Comparison of ENCODE assay signal across 13 cellular contexts in genomic region chr7:98079891-98080653, GRCh38.
DNase-seq lines count a peak whose midpoint lies in the region; ATAC-seq lines count a peak whose summit lies in the region.
"Had no signal": no experiment of that assay in that cellular context is flagged by ENCODE, and none has a peak within 500 bp of the region (broad histone marks: within the 10 kb centered on the region; RNA-seq: fewer than 3 reads in every experiment).

No MANE protein-coding gene starts in this region.

- DNase-seq in NCI-H1105 treated with DMSO at 0.1 percent for 48 hours (lab: John Stamatoyannopoulos, UW) (peak; percentile 10), NCI-H1105 (lab: John Stamatoyannopoulos, UW) (no peak), NCI-H774 (lab: John Stamatoyannopoulos, UW) (peak; percentile 20), inferior parietal cortex (ENCODE audit: extremely low spot score) (peak; percentile 66), superior temporal gyrus (ENCODE audit: extremely low spot score) (peak; percentile 75)
- DNase-seq in activated naive CD4-positive, alpha-beta T cell (lab: John Stamatoyannopoulos, UW), result no peak
- DNase-seq: 8988T; activated CD4-positive, alpha-beta T cell treated with anti-CD3 and anti-CD28 coated beads, Interleukin-2, amount 50 U/mL, for 1 hour; heart left ventricle; lower lobe of right lung had no signal

- ATAC-seq in GM18909 (IDR thresholded peaks at IDR 0.05; ENCODE audit: poor library complexity, unreplicated experiment) (no peak), HG03521 (IDR thresholded peaks at IDR 0.05; ENCODE audit: unreplicated experiment) (no peak)
- ATAC-seq: heart left ventricle, lower lobe of right lung, Right ventricle myocardium inferior had no signal

Comparison
In these comparisons a context has a peak if more than half of its experiments do, and no peak if none do; other contexts are left out.
1. DNase-seq: peak in NCI-H1105 treated with DMSO at 0.1 percent for 48 hours (single experiment), NCI-H774 (single experiment), inferior parietal cortex (single experiment) and superior temporal gyrus (single experiment); none in NCI-H1105 (single experiment) and activated naive CD4-positive, alpha-beta T cell (0 of 4).